In genomic region chr5:155833282-155833681, GRCh38 we compare ENCODE assay signal across 23 cellular contexts.
DNase-seq lines count a peak whose midpoint lies in the region; ATAC-seq and TF ChIP-seq lines count a peak whose summit lies in the region.
"Had no signal": no experiment of that assay in that cellular context is flagged by ENCODE, and none has a peak within 500 bp of the region (broad histone marks: within the 10 kb centered on the region; RNA-seq: fewer than 3 reads in every experiment).

No MANE protein-coding gene starts in this region.

- no peak overlapping the region for H3K27ac Mint-ChIP-seq in CD8-positive, alpha-beta T cell
- H3K27ac Mint-ChIP-seq: activated T-helper 17 cell treated with anti-CD3 and anti-CD28 coated beads, Interleukin-2, amount 50 U/mL, for 72 hours had no signal

- H3K27me3 ChIP-seq in CD8-positive, alpha-beta T cell (ENCODE audit: insufficient read depth, low read length): no peaks in the 10 kb centered on the region
- H3K27me3 ChIP-seq: esophagus muscularis mucosa, uterus had no signal

- H3K36me3 ChIP-seq in CD8-positive, alpha-beta T cell (ENCODE audit: insufficient read depth, low read length): no peaks in the 10 kb centered on the region
- H3K36me3 ChIP-seq: esophagus muscularis mucosa, prostate gland, uterus had no signal

- H3K4me1 ChIP-seq in CD8-positive, alpha-beta T cell (ENCODE audit: insufficient read depth, low read length): no peaks in the 10 kb centered on the region
- H3K4me1 ChIP-seq: esophagus muscularis mucosa, prostate gland, uterus had no signal

- intact Hi-C loops in CD8-positive, alpha-beta T cell (cut with DNase I, micrococcal nuclease): no loop called here

- no peak for ATAC-seq in CD8-positive, alpha-beta T cell
- ATAC-seq: activated T-helper 17 cell treated with anti-CD3 and anti-CD28 coated beads, Interleukin-2, amount 50 U/mL, for 72 hours had no signal

- TF ChIP-seq CTCF in AG04449 (IDR thresholded peaks at IDR 0.05; ENCODE audit: insufficient read depth, low read length, missing control alignments): peak; percentile 31
- TF ChIP-seq CTCF in CD8-positive, alpha-beta T cell (IDR thresholded peaks at IDR 0.05): no peak

- H3K4me1 Mint-ChIP-seq in CD8-positive, alpha-beta T cell (ENCODE audit: low read depth): no peaks in the 10 kb centered on the region

- POLR2A ChIA-PET in AG04449 (lab: Yijun Ruan, JAX): no interaction called here
- POLR2A ChIA-PET in CD8-positive, alpha-beta T cell (lab: Charles Lee): no interaction called here

- no peaks in the 10 kb centered on the region for H3K36me3 Mint-ChIP-seq in CD8-positive, alpha-beta T cell

- CTCF ChIA-PET in AG04449 (lab: Yijun Ruan, JAX): interaction anchor here (1.1 to 1.3 kb wide), 2 partner anchors 24 to 82 kb away, joined by 3 read pairs; no protein-coding TSS in a partner anchor
- CTCF ChIA-PET in CD8-positive, alpha-beta T cell (lab: Charles Lee): interaction anchor here (0.6 kb wide), 1 partner anchor 94 kb away, joined by 3 read pairs; no protein-coding TSS in a partner anchor

- H3K9me3 ChIP-seq in CD8-positive, alpha-beta T cell (ENCODE audit: low read length): no peaks in the 10 kb centered on the region
- H3K9me3 ChIP-seq: esophagus muscularis mucosa, prostate gland, uterus had no signal

- H3K27ac ChIP-seq in CD8-positive, alpha-beta T cell (ENCODE audit: low read depth, low read length): no peak overlapping the region
- H3K27ac ChIP-seq: esophagus muscularis mucosa, prostate gland, RWPE1, uterus had no signal

- H3K27me3 Mint-ChIP-seq in CD8-positive, alpha-beta T cell (ENCODE audit: low read depth): no peaks in the 10 kb centered on the region
- H3K27me3 Mint-ChIP-seq: activated T-helper 17 cell treated with anti-CD3 and anti-CD28 coated beads, Interleukin-2, amount 50 U/mL, for 72 hours had no signal

- no peak for DNase-seq in AG04449 (ENCODE audit: low read depth, low spot score)
- DNase-seq in Daoy (ENCODE audit: low read depth): peak; percentile 8
- peak; percentile 63 to 86 for DNase-seq in NCI-H524 (lab: John Stamatoyannopoulos, UW)
- DNase-seq in foreskin melanocyte: peak; percentile 5
- DNase-seq in NCI-H226: no peak
- no peak for DNase-seq in NCI-H2107 (lab: John Stamatoyannopoulos, UW)
- no peak for DNase-seq in CD8-positive, alpha-beta T cell
- DNase-seq in C1 segment of cervical spinal cord (lab: John Stamatoyannopoulos, UW): no peak
- DNase-seq: activated CD4-positive, CD25-positive, alpha-beta regulatory T cell; DMS153; NCI-H1930; NCI-H82; small intestine; stimulated activated CD4-positive, alpha-beta T cell treated with anti-CD3 and anti-CD28 coated beads, Interleukin-4, amount 100 ng/mL, for 4 hours; stimulated activated CD8-positive, alpha-beta memory T cell treated with anti-CD3 and anti-CD28 coated beads, Interleukin-4, amount 100 ng/mL, for 48 hours; substantia nigra; T-helper 1 cell; uterus had no signal

- H3K4me3 Mint-ChIP-seq in CD8-positive, alpha-beta T cell: no peak overlapping the region
- H3K4me3 Mint-ChIP-seq: activated T-helper 17 cell treated with anti-CD3 and anti-CD28 coated beads, Interleukin-2, amount 50 U/mL, for 72 hours had no signal

- H3K4me3 ChIP-seq in AG04449 (ENCODE audit: low read depth, low read length): no peak overlapping the region
- H3K4me3 ChIP-seq in CD8-positive, alpha-beta T cell (ENCODE audit: low read depth, low read length): no peak overlapping the region
- H3K4me3 ChIP-seq: esophagus muscularis mucosa, lung, prostate gland, uterus had no signal

- H3K9me3 Mint-ChIP-seq in CD8-positive, alpha-beta T cell: no peaks in the 10 kb centered on the region
- H3K9me3 Mint-ChIP-seq: activated T-helper 17 cell treated with anti-CD3 and anti-CD28 coated beads, Interleukin-2, amount 50 U/mL, for 72 hours had no signal

Comparison
In these comparisons a context has a peak if more than half of its experiments do, and no peak if none do; other contexts are left out.
1. DNase-seq: peak in Daoy (single experiment), NCI-H524 (2 of 2) and foreskin melanocyte (single experiment); none in AG04449 (single experiment), NCI-H226 (single experiment), NCI-H2107 (single experiment), CD8-positive, alpha-beta T cell (0 of 7) and C1 segment of cervical spinal cord (0 of 14).